Comparison of ENCODE assay signal across 19 cellular contexts in the genomic region with DNA sequence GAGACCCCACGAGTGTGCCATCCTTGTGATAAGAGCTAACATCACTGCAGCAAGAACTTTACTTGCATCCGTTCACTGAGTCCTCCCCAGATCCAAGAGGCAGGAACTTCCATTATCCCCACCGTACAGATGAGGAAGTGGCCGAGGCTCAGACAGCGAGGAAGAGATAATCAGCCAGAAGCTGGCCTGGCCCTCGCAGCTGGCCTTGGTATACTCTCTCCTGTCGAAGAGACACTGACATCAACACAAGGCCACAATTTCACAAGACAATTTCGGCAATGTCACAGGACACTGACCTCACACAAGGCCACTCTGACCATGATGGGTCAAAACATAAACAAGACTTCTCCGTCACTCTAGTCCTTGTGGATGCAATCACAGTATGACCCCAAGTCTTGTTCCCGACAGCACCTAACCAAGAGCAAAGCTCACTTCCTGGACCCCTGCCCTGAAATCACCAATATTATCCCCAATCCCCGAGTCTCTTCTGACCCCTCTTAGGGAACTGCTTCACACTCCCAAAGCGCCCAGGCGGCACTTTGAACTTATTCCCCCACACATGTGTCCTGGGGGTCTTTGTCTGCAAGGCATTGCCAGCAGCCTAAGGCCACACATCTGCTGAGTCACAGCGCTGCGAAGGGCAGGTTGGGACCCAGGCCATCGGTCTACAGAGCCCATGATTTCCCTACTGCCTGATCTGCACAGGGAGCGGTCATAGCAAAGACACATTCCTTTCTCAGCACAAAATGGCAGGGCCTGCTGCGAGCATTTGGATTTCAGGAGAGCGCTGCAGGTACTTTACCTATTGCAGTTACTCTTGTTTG. TPM values are rescaled to one million over a fixed set of nuclear protein-coding genes. Genes with fewer than 3 reads are reported as not detected.
DNase-seq lines count a peak whose midpoint lies in the region; ATAC-seq and TF ChIP-seq lines count a peak whose summit lies in the region.
"Had no signal": no experiment of that assay in that cellular context is flagged by ENCODE, and none has a peak within 500 bp of the region (broad histone marks: within the 10 kb centered on the region; RNA-seq: fewer than 3 reads in every experiment).

No MANE protein-coding gene starts in this region.

- H3K27me3 ChIP-seq in HUES64 (ENCODE audit: insufficient read depth, low read length) (no peaks in the 10 kb centered on the region), iPS-20b (ENCODE audit: insufficient read depth, low read length) (no peaks in the 10 kb centered on the region)
- H3K27me3 ChIP-seq: SJSA1, spleen, vagina had no signal

- H3K27me3 Mint-ChIP-seq in activated T-helper 17 cell treated with anti-CD3 and anti-CD28 coated beads, Interleukin-2, amount 50 U/mL, for 72 hours = peaks cover 21% of the 10 kb centered on the region
- peaks cover 18% of the 10 kb centered on the region for H3K27me3 Mint-ChIP-seq in progenitor cell of endocrine pancreas
- peaks cover 17% of the 10 kb centered on the region for H3K27me3 Mint-ChIP-seq in activated CD4-positive, alpha-beta T cell treated with anti-CD3 and anti-CD28 coated beads, Interleukin-2, amount 10 ng/mL, durations not matched to agents 7 days and 5 days

- no peaks in the 10 kb centered on the region for H3K9me3 ChIP-seq in HUES64 (ENCODE audit: insufficient read depth, low read depth, low read length)
- H3K9me3 ChIP-seq in iPS-20b (ENCODE audit: insufficient read depth, low read depth, low read length) = no peaks in the 10 kb centered on the region
- H3K9me3 ChIP-seq: mucosa of descending colon, SJSA1, spleen, vagina had no signal

- no peak overlapping the region for H3K4me3 Mint-ChIP-seq in activated T-helper 17 cell treated with anti-CD3 and anti-CD28 coated beads, Interleukin-2, amount 50 U/mL, for 72 hours
- no peak overlapping the region for H3K4me3 Mint-ChIP-seq in progenitor cell of endocrine pancreas (ENCODE audit: low read depth)
- H3K4me3 Mint-ChIP-seq in activated CD4-positive, alpha-beta T cell treated with anti-CD3 and anti-CD28 coated beads, Interleukin-2, amount 10 ng/mL, durations not matched to agents 7 days and 5 days = no peak overlapping the region
- H3K4me3 Mint-ChIP-seq: activated B cell treated with CpG ODN at 0.5 μM for 24 hours; B cell; IgD-negative memory B cell; stimulated activated naive CD8-positive, alpha-beta T cell treated with anti-CD3 and anti-CD28 coated beads, Interleukin-15, Interleukin-2, amounts not matched to agents 100 ng/mL and 50 ng/mL, for 24 hours had no signal

- H3K4me1 ChIP-seq in HUES64 (ENCODE audit: insufficient read depth, low read length) = peaks cover 37% of the 10 kb centered on the region
- peaks cover 29% of the 10 kb centered on the region for H3K4me1 ChIP-seq in iPS-20b (ENCODE audit: insufficient read depth, low read length)
- H3K4me1 ChIP-seq: SJSA1, vagina had no signal

- H3K27ac Mint-ChIP-seq in activated T-helper 17 cell treated with anti-CD3 and anti-CD28 coated beads, Interleukin-2, amount 50 U/mL, for 72 hours = peak overlapping the region; percentile 49
- H3K27ac Mint-ChIP-seq in progenitor cell of endocrine pancreas = peak overlapping the region; percentile 39
- H3K27ac Mint-ChIP-seq in activated CD4-positive, alpha-beta T cell treated with anti-CD3 and anti-CD28 coated beads, Interleukin-2, amount 10 ng/mL, durations not matched to agents 7 days and 5 days = no peak overlapping the region
- H3K27ac Mint-ChIP-seq: activated B cell treated with CpG ODN at 0.5 μM for 24 hours; B cell; IgD-negative memory B cell; stimulated activated naive CD8-positive, alpha-beta T cell treated with anti-CD3 and anti-CD28 coated beads, Interleukin-15, Interleukin-2, amounts not matched to agents 100 ng/mL and 50 ng/mL, for 24 hours had no signal

- CTCF ChIA-PET in activated CD4-positive, alpha-beta T cell treated with anti-CD3 and anti-CD28 coated beads, Interleukin-2, amount 10 ng/mL, durations not matched to agents 7 days and 5 days (lab: Charles Lee) = interaction anchor here (0.6 to 1.3 kb wide), 2 partner anchors 13 to 140 kb away, joined by 3 read pairs; no protein-coding TSS in a partner anchor

- H3K9ac ChIP-seq in HUES64 (ENCODE audit: low read depth, low read length) = peak overlapping the region; percentile 39; the same call in 1 of the 2 replicates
- H3K9ac ChIP-seq in iPS-20b (ENCODE audit: low read depth, low read length) = peak overlapping the region; percentile 47; the same call in 1 of the 2 replicates
- H3K9ac ChIP-seq: GM23248 had no signal

- H3K36me3 Mint-ChIP-seq in activated T-helper 17 cell treated with anti-CD3 and anti-CD28 coated beads, Interleukin-2, amount 50 U/mL, for 72 hours (ENCODE audit: low read depth) = no peaks in the 10 kb centered on the region
- H3K36me3 Mint-ChIP-seq in progenitor cell of endocrine pancreas (ENCODE audit: insufficient read depth) = no peaks in the 10 kb centered on the region
- H3K36me3 Mint-ChIP-seq in activated CD4-positive, alpha-beta T cell treated with anti-CD3 and anti-CD28 coated beads, Interleukin-2, amount 10 ng/mL, durations not matched to agents 7 days and 5 days (ENCODE audit: low read depth) = no peaks in the 10 kb centered on the region
- H3K36me3 Mint-ChIP-seq: activated naive CD4-positive, alpha-beta T cell treated with anti-CD3 and anti-CD28 coated beads, Interleukin-2, amount 50 U/mL, for 72 hours had no signal

- H3K4me3 ChIP-seq in HUES64 (ENCODE audit: low read length) (peak overlapping the region; percentile 30; the same call in 1 of the 2 replicates), iPS-20b (ENCODE audit: low read length) (peak overlapping the region; percentile 20; the same call in 1 of the 2 replicates)
- H3K4me3 ChIP-seq: GM23248, mucosa of descending colon, SJSA1, spleen, vagina had no signal

- ATAC-seq in activated T-helper 17 cell treated with anti-CD3 and anti-CD28 coated beads, Interleukin-2, amount 50 U/mL, for 72 hours (replicated peaks) = no peak
- ATAC-seq: activated naive CD4-positive, alpha-beta T cell treated with anti-CD3 and anti-CD28 coated beads, Interleukin-2, amount 50 U/mL, for 72 hours; mucosa of descending colon had no signal

- 62% methylated on average over 19 of the region's 19 CpGs for WGBS in HUES64

- H3K36me3 ChIP-seq in HUES64 (ENCODE audit: insufficient read depth, low read length) (no peaks in the 10 kb centered on the region), iPS-20b (ENCODE audit: insufficient read depth, low read depth, low read length) (no peaks in the 10 kb centered on the region)
- H3K36me3 ChIP-seq: SJSA1, spleen, vagina had no signal

- no peaks in the 10 kb centered on the region for H3K9me3 Mint-ChIP-seq in activated T-helper 17 cell treated with anti-CD3 and anti-CD28 coated beads, Interleukin-2, amount 50 U/mL, for 72 hours
- no peaks in the 10 kb centered on the region for H3K9me3 Mint-ChIP-seq in progenitor cell of endocrine pancreas (ENCODE audit: low read depth)
- H3K9me3 Mint-ChIP-seq in activated CD4-positive, alpha-beta T cell treated with anti-CD3 and anti-CD28 coated beads, Interleukin-2, amount 10 ng/mL, durations not matched to agents 7 days and 5 days = no peaks in the 10 kb centered on the region
- H3K9me3 Mint-ChIP-seq: activated B cell treated with CpG ODN at 0.5 μM for 24 hours; activated naive CD4-positive, alpha-beta T cell treated with anti-CD3 and anti-CD28 coated beads, Interleukin-2, amount 50 U/mL, for 72 hours; IgD-negative memory B cell; stimulated activated naive CD8-positive, alpha-beta T cell treated with anti-CD3 and anti-CD28 coated beads, Interleukin-15, Interleukin-2, amounts not matched to agents 100 ng/mL and 50 ng/mL, for 24 hours had no signal

- H3K27ac ChIP-seq in HUES64 (ENCODE audit: low read depth, low read length) (peak overlapping the region; percentile 8; the same call in 1 of the 2 replicates), iPS-20b (ENCODE audit: low read length) (peak overlapping the region; percentile 85)
- H3K27ac ChIP-seq: GM23248, SJSA1, spleen, vagina had no signal

- POLR2A ChIA-PET in activated CD4-positive, alpha-beta T cell treated with anti-CD3 and anti-CD28 coated beads, Interleukin-2, amount 10 ng/mL, durations not matched to agents 7 days and 5 days (lab: Charles Lee) = no interaction called here

- DNase-seq in progenitor cell of endocrine pancreas (ENCODE audit: low spot score, unreplicated experiment) (no peak), GDM1 (lab: John Stamatoyannopoulos, UW) (no peak), NCI-H510A (lab: John Stamatoyannopoulos, UW) (no peak)
- no peak for DNase-seq in activated CD4-positive, alpha-beta T cell treated with anti-CD3 and anti-CD28 coated beads, Interleukin-2, amount 10 ng/mL, durations not matched to agents 7 days and 5 days
- DNase-seq: activated B cell treated with CpG ODN at 0.5 μM for 24 hours; effector memory CD4-positive, alpha-beta T cell; GM23248; mucosa of descending colon; NCI-H1092 treated with DMSO at 0.1 percent for 48 hours; spleen had no signal

- no peaks in the 10 kb centered on the region for H3K4me1 Mint-ChIP-seq in activated T-helper 17 cell treated with anti-CD3 and anti-CD28 coated beads, Interleukin-2, amount 50 U/mL, for 72 hours
- peaks cover 11% of the 10 kb centered on the region for H3K4me1 Mint-ChIP-seq in progenitor cell of endocrine pancreas (ENCODE audit: low read depth)
- no peaks in the 10 kb centered on the region for H3K4me1 Mint-ChIP-seq in activated CD4-positive, alpha-beta T cell treated with anti-CD3 and anti-CD28 coated beads, Interleukin-2, amount 10 ng/mL, durations not matched to agents 7 days and 5 days
- H3K4me1 Mint-ChIP-seq: activated B cell treated with CpG ODN at 0.5 μM for 24 hours, B cell, IgD-negative memory B cell had no signal

- TF ChIP-seq CTCF in progenitor cell of endocrine pancreas (IDR thresholded peaks at IDR 0.05; ENCODE audit: unreplicated experiment) = no peak

RNA-seq across cellular contexts. Expression of a gene that starts 14.8 kb away (rescaled TPM):
- 33.0 TPM for polyA plus RNA-seq in HUES64 (2013, experiment 1 of 2)
- polyA plus RNA-seq in HUES64 (2013, experiment 2 of 2) = 41.6 TPM
- 10 to 100 TPM; 43.2 to 48.2 TPM for total RNA-seq in activated T-helper 17 cell treated with anti-CD3 and anti-CD28 coated beads, Interleukin-2, amount 50 U/mL, for 72 hours
- 53.8 and 56.3 TPM in 2 replicates for total RNA-seq in progenitor cell of endocrine pancreas
- total RNA-seq in activated CD4-positive, alpha-beta T cell treated with anti-CD3 and anti-CD28 coated beads, Interleukin-2, amount 10 ng/mL, durations not matched to agents 7 days and 5 days = 10 to 100 TPM; 31.0 to 39.1 TPM
